Comparison of ENCODE assay signal across 9 cellular contexts in the genomic region with DNA sequence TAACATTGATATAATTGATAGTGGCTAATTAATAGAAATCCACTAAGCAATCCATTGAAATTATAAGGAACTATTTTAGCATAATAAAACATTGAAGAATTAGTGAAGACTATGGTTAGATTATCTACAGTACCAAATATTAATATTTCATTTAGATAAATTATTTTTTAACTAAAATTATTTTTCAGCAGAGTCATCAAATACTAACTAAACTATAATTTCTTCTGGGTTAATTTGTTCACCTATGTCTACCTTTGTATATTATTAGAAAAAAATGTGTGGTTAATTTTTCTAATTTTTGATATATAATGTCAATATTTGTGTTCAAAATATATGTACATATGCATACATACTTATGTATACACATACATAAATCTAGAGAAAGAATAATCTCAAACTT.
"Had no signal": no experiment of that assay in that cellular context is flagged by ENCODE, and none has a peak within 500 bp of the region (broad histone marks: within the 10 kb centered on the region; RNA-seq: fewer than 3 reads in every experiment).

No MANE protein-coding gene starts in this region.

- DNase-seq: H7, IMR-90, KBM-7 had no signal

- H3K27ac ChIP-seq: KMS-11 had no signal

- H3K9ac ChIP-seq: KMS-11 had no signal

- FAIRE-seq: H1, HTR-8/SVneo had no signal

- H3K36me3 ChIP-seq: HAP-1 had no signal

- ATAC-seq: GM23338, HCT116 had no signal

- H3K9me3 ChIP-seq: HAP-1 had no signal

- H3K4me3 ChIP-seq: GM23338, HAP-1 had no signal

- H3K4me2 ChIP-seq: GM23338, KMS-11 had no signal

- H2AFZ ChIP-seq: GM23338 had no signal

- H3K4me1 ChIP-seq: HAP-1 had no signal
